9 cellular contexts compared by ENCODE assay signal in the genomic region with DNA sequence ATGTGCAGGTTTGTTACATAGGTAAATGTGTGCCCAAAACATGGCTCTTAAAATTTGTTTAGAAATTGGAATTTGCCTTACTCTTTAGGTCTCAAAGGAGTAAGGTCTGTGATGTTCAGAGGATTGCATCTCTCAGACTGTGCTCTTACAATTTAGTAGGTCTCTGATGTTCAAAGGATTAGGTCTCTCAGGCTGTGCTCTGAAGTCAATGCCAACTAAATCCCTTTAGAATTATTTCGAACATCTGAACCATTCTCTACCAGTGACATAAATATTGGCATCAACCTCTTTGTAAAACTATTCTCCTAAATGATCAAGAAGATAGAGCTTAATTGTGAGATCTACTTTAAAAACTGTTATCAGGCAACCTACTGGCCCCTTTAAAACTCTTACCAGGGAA. TPM values are rescaled to one million over a fixed set of nuclear protein-coding genes. Genes with fewer than 3 reads are reported as not detected.
"Had no signal": no experiment of that assay in that cellular context is flagged by ENCODE, and none has a peak within 500 bp of the region (broad histone marks: within the 10 kb centered on the region; RNA-seq: fewer than 3 reads in every experiment).

Gene OR5K1 (plus strand): TSS at position 301 of the 400 bp plus-strand sequence. CDS start 6,376 bp downstream, outside the sequence.

- ATAC-seq: HepG2, K562 had no signal

- H3K27ac ChIP-seq: HL-60 had no signal

- DNase-seq: IMR-90, KBM-7, KG1 had no signal

- H3K4me3 ChIP-seq: K562 had no signal

RNA-seq across cellular contexts. Expression of gene OR5K1, which starts in this region (rescaled TPM):
- total RNA-seq: HepG2, HT-29, HT1080, IMR-90, K562 had no signal
- polyA plus RNA-seq: HepG2, IgD-negative memory B cell, IMR-90, K562 had no signal
